Comparison of ENCODE assay signal across 3 cellular contexts in genomic region chr11:39385911-39386310, GRCh38.
"Had no signal": no experiment of that assay in that cellular context is flagged by ENCODE, and none has a peak within 500 bp of the region (broad histone marks: within the 10 kb centered on the region; RNA-seq: fewer than 3 reads in every experiment).

No MANE protein-coding gene starts in this region.

- DNase-seq: GDM1, GF-D8 had no signal

- H3K4me3 ChIP-seq: GM12878 had no signal

- ATAC-seq: GM12878 had no signal
